13 cellular contexts compared by ENCODE assay signal in the genomic region with DNA sequence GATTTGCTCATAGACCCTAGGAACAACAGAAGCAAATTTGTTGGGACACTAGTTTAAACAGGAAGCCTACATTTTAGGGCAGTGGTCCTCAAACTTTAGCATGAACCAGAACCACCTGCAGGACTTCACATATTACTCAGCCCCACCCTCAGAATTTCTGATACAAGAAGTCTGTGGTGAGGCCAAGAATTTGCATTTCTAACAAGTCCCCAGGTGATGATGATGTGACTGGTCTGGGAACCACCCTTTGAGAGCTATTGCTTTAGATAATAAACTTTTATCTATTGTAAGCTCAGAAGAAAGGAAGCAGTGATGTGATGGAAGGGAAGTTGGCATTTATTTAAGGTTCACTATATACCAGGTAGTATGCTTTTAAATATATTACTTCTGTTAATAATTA.
DNase-seq lines count a peak whose midpoint lies in the region; ATAC-seq and TF ChIP-seq lines count a peak whose summit lies in the region.
"Had no signal": no experiment of that assay in that cellular context is flagged by ENCODE, and none has a peak within 500 bp of the region (broad histone marks: within the 10 kb centered on the region; RNA-seq: fewer than 3 reads in every experiment).

No MANE protein-coding gene starts in this region.

- TF ChIP-seq POLR2A in GM18505 (IDR thresholded peaks at IDR 0.05; ENCODE audit: borderline replicate concordance, extremely low read depth, insufficient read depth, insufficient read length), result no peak

- ATAC-seq in GM18505 (IDR thresholded peaks at IDR 0.05; ENCODE audit: unreplicated experiment) (peak; percentile 64), GM19463 (IDR thresholded peaks at IDR 0.05; ENCODE audit: unreplicated experiment) (peak; percentile 97), HG02870 (IDR thresholded peaks at IDR 0.05; ENCODE audit: unreplicated experiment) (peak; percentile 72), HG03520 (IDR thresholded peaks at IDR 0.05; ENCODE audit: unreplicated experiment) (peak; percentile 88)
- ATAC-seq: activated CD4-positive, CD25-positive, alpha-beta regulatory T cell treated with anti-CD3 and anti-CD28 coated beads, Interleukin-2, amount 50 U/mL, for 24 hours; PC-3; right lobe of liver had no signal

- no peak for DNase-seq in GM03348 (ENCODE audit: low spot score)
- no peak for DNase-seq in NCI-H748 (lab: John Stamatoyannopoulos, UW; ENCODE audit: unreplicated experiment)
- no peak for DNase-seq in ACHN
- DNase-seq in HCEC 1CT, result no peak
- DNase-seq: NCI-H1105, NCI-H69, PC-3, right lobe of liver had no signal

- in situ Hi-C loops in ACHN (cut with HindIII; ENCODE audit: low pct_ligation_motif_present, low pct_unique_long_range_greater_than_20kb, low sequenced_read_pairs), result no loop called here
